ENCODE assay signal across 17 cellular contexts in the genomic region with DNA sequence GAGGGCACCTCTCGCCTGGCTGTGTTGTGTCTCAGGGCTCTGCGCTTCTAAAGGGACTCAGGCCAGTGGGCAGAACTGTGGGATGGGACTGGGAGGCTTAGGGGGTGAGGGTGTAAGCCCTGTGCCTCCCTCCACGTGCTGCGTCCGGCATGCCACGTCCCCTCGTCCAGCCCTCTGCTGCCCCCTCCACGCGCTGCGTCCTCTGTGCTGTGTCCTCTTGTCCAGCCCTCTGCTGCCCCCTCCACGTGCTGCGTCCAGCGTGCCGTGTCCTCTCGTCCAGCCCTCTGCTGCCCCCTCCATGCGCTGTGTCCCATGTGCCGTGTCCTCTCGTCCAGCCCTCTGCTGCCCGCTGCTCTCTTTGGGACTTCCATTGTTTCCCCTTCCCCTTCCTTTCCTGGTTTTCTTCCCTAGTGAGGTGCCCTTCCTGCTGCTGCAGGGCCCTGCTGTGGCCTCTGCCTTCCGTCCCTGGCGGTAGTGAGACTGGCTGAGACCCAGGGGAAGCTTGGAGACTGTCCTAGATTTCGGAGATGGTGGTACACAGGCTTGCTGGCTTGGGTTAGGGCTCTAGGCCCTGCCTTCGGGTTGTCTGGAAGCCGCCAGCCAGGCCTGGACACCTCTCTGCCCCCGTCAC. TPM values are rescaled to one million over a fixed set of nuclear protein-coding genes. Genes with fewer than 3 reads are reported as not detected.
A peak's percentile ranks its signal among the peaks of the same experiment; 100 is the strongest.
DNase-seq lines count a peak whose midpoint lies in the region; TF ChIP-seq lines count a peak whose summit lies in the region.
"Had no signal": no experiment of that assay in that cellular context is flagged by ENCODE, and none has a peak within 500 bp of the region (broad histone marks: within the 10 kb centered on the region; RNA-seq: fewer than 3 reads in every experiment).

No MANE protein-coding gene starts in this region.

- H3K27me3 ChIP-seq in subcutaneous abdominal adipose tissue (ENCODE audit: control insufficient read depth in 5 of 5, insufficient read depth in 4 of 5, low read length in 5 of 5) (no peaks in the 10 kb centered on the region), transverse colon (no peaks in the 10 kb centered on the region), WERI-Rb-1 (ENCODE audit: insufficient read depth, low read depth, severe bottlenecking) (no peaks in the 10 kb centered on the region)

- peaks cover 0 to 58% (median 0%) of the 10 kb centered on the region in 5 donors for H3K4me1 ChIP-seq in subcutaneous abdominal adipose tissue (ENCODE audit: control insufficient read depth in 5 of 5, insufficient read depth in 5 of 5, low read length in 5 of 5)
- H3K4me1 ChIP-seq in transverse colon, result peaks cover 0 to 11% (median 5%) of the 10 kb centered on the region in 4 donors

- H3K9me3 ChIP-seq in subcutaneous abdominal adipose tissue (ENCODE audit: control insufficient read depth in 5 of 5, low read length in 5 of 5), result no peaks in the 10 kb centered on the region
- H3K9me3 ChIP-seq in transverse colon, result no peaks in the 10 kb centered on the region
- no peaks in the 10 kb centered on the region for H3K9me3 ChIP-seq in WERI-Rb-1 (ENCODE audit: severe bottlenecking)

- 76 to 88% methylated on average over 19 to 25 of the region's 25 CpGs for WGBS in transverse colon (ENCODE audit: low coverage in 1 of 2), 2 donors

- intact Hi-C loops in transverse colon (cut with DNase I; ENCODE audit: low total_unique reads), result no loop called here

- peak overlapping the region; percentile 4 to 90 (median 35) for H3K27ac Mint-ChIP-seq in nephron
- H3K27ac Mint-ChIP-seq: B cell; T-helper 1 cell treated with Interleukin-12 subunit alpha and Interleukin-12 subunit beta and Interleukin-4 antibody, amounts not matched to agents 30 μg/mL and 1 μg/mL, for 36 hours had no signal

- H3K27me3 Mint-ChIP-seq in nephron (ENCODE audit: low read depth), result peaks cover 4% of the 10 kb centered on the region

- H3K4me3 ChIP-seq in astrocyte of the spinal cord (ENCODE audit: low read depth, low read length) (peak overlapping the region; percentile 20), fibroblast of villous mesenchyme (ENCODE audit: low read depth, low read length) (peak overlapping the region; percentile 62), subcutaneous abdominal adipose tissue (ENCODE audit: low read depth in 1 of 5, low read length in 5 of 5) (peak overlapping the region in 3 of 5 donors; percentile 56 to 61 (median 57)), transverse colon (no peak overlapping the region), WERI-Rb-1 (ENCODE audit: low read depth, low read length) (no peak overlapping the region)
- H3K4me3 ChIP-seq: K562 had no signal

- H3K27ac ChIP-seq in subcutaneous abdominal adipose tissue (ENCODE audit: low read depth, low read length) (peak overlapping the region; percentile 72), transverse colon (peak overlapping the region in 2 of 4 donors; percentile 7 to 70), WERI-Rb-1 (no peak overlapping the region)

- peaks cover 21% of the 10 kb centered on the region for H3K4me1 Mint-ChIP-seq in nephron

- DNase-seq in astrocyte of the spinal cord (ENCODE audit: low read depth, low spot score), result no peak
- DNase-seq in fibroblast of villous mesenchyme (ENCODE audit: low read depth), result no peak
- DNase-seq in Kasumi-1 (lab: John Stamatoyannopoulos, UW), result no peak
- no peak for DNase-seq in transverse colon
- DNase-seq in DMS79 (lab: John Stamatoyannopoulos, UW), result no peak
- DNase-seq in WERI-Rb-1, result no peak
- DNase-seq: activated CD4-positive, alpha-beta T cell treated with anti-CD3 and anti-CD28 coated beads for 1 hour; activated naive CD4-positive, alpha-beta T cell; NCI-H1092; NCI-H82; stimulated activated CD4-positive, alpha-beta T cell treated with anti-CD3 and anti-CD28 coated beads, Interleukin-4, amount 100 ng/mL, for 24 hours had no signal

- no peak for TF ChIP-seq EP300 in transverse colon (IDR thresholded peaks at IDR 0.05; ENCODE audit: low read depth)

- no peak for TF ChIP-seq POLR2A in transverse colon (IDR thresholded peaks at IDR 0.05)

- in situ Hi-C loops in astrocyte of the spinal cord (cut with HindIII; ENCODE audit: low sequenced_read_pairs) (no loop called here), transverse colon (cut with MboI; ENCODE audit: low pct_ligation_motif_present in 1 of 4, low pct_unique_long_range_greater_than_20kb in 1 of 4, low sequenced_read_pairs in 3 of 4) (no loop called here)

- no peak for TF ChIP-seq CTCF in astrocyte of the spinal cord (IDR thresholded peaks at IDR 0.05; ENCODE audit: low read depth, low read length)
- TF ChIP-seq CTCF in fibroblast of villous mesenchyme (IDR thresholded peaks at IDR 0.05; ENCODE audit: insufficient read depth, low read depth, low read length), result no peak
- no peak for TF ChIP-seq CTCF in nephron (IDR thresholded peaks at IDR 0.05; ENCODE audit: unreplicated experiment in 3 of 3)
- TF ChIP-seq CTCF in transverse colon (IDR thresholded peaks at IDR 0.05), result no peak
- no peak for TF ChIP-seq CTCF in WERI-Rb-1 (IDR thresholded peaks at IDR 0.05; ENCODE audit: low read depth, low read length)

- peak overlapping the region in 1 of 5 donors; percentile 72 for H3K9ac ChIP-seq in subcutaneous abdominal adipose tissue (ENCODE audit: low read length in 5 of 5)

- no peaks in the 10 kb centered on the region for H3K9me3 Mint-ChIP-seq in nephron
- H3K9me3 Mint-ChIP-seq: T-helper 1 cell treated with Interleukin-12 subunit alpha and Interleukin-12 subunit beta and Interleukin-4 antibody, amounts not matched to agents 30 μg/mL and 1 μg/mL, for 36 hours had no signal

- peaks cover 0 to 15% (median 0%) of the 10 kb centered on the region in 5 donors for H3K36me3 ChIP-seq in subcutaneous abdominal adipose tissue (ENCODE audit: control insufficient read depth in 5 of 5, insufficient read depth in 5 of 5, low read length in 5 of 5)
- no peaks in the 10 kb centered on the region for H3K36me3 ChIP-seq in transverse colon
- peaks cover 42% of the 10 kb centered on the region for H3K36me3 ChIP-seq in WERI-Rb-1

- H3K36me3 Mint-ChIP-seq in nephron (ENCODE audit: low read depth), result peaks cover 6% of the 10 kb centered on the region

- peak overlapping the region in 2 of 3 experiments; percentile 14 to 25 for H3K4me3 Mint-ChIP-seq in nephron
- H3K4me3 Mint-ChIP-seq: B cell; T-helper 1 cell treated with Interleukin-12 subunit alpha and Interleukin-12 subunit beta and Interleukin-4 antibody, amounts not matched to agents 30 μg/mL and 1 μg/mL, for 36 hours had no signal

RNA-seq across cellular contexts. Expression of gene ZNF750, which starts 6.4 kb away (rescaled TPM):
- total RNA-seq in fibroblast of villous mesenchyme (not detected in 2 replicates), transverse colon (not detected)
- total RNA-seq: B cell, K562, RPMI7951 had no signal

Comparison
In these comparisons a context has a peak if more than half of its experiments do, and no peak if none do; other contexts are left out.
1. H3K4me3 ChIP-seq: peak in astrocyte of the spinal cord (single experiment), fibroblast of villous mesenchyme (single experiment) and subcutaneous abdominal adipose tissue (3 of 5); none in transverse colon (0 of 4) and WERI-Rb-1 (single experiment).